ENCODE assay signal across 21 cellular contexts in genomic region chrX:97740886-97741285, GRCh38.
DNase-seq lines count a peak whose midpoint lies in the region; ATAC-seq, FAIRE-seq and TF ChIP-seq lines count a peak whose summit lies in the region.
"Had no signal": no experiment of that assay in that cellular context is flagged by ENCODE, and none has a peak within 500 bp of the region (broad histone marks: within the 10 kb centered on the region; RNA-seq: fewer than 3 reads in every experiment).

No MANE protein-coding gene starts in this region.

- no peak for ATAC-seq in GM19397 (IDR thresholded peaks at IDR 0.05; ENCODE audit: unreplicated experiment)
- ATAC-seq: K562, Right ventricle myocardium inferior had no signal

- H3K4me3 ChIP-seq in bronchial epithelial cell (ENCODE audit: low read depth, low read length), result no peak overlapping the region
- H3K4me3 ChIP-seq: K562, Peyer's patch had no signal

- no peaks in the 10 kb centered on the region for H3K36me3 ChIP-seq in bronchial epithelial cell (ENCODE audit: control insufficient read depth, insufficient read depth, low read length)
- H3K36me3 ChIP-seq: BE2C, Peyer's patch had no signal

- no peak for FAIRE-seq in bronchial epithelial cell (lab: Jason Lieb, UNC)
- FAIRE-seq: GM18507, H1, K562 had no signal

- DNase-seq in EL (peak; percentile 34), LHCN-M2 (ENCODE audit: low read depth) (peak; percentile 1), bronchial epithelial cell (ENCODE audit: low read depth) (peak; percentile 23), kidney tubule cell (ENCODE audit: low spot score) (peak; percentile 79), occipital lobe (lab: John Stamatoyannopoulos, UW) (no peak), NCI-H1694 (lab: John Stamatoyannopoulos, UW) (no peak)
- DNase-seq: BE2C, DMS79, GDM1, MV-4-11, NCI-H1105 treated with DMSO at 0.1 percent for 48 hours, NCI-H2081, NCI-H2171 treated with DMSO at 0.1 percent for 48 hours, NCI-H524 treated with DMSO at 0.1 percent for 48 hours, NCI-H82, Peyer's patch had no signal

- no peak for TF ChIP-seq CTCF in bronchial epithelial cell (IDR thresholded peaks at IDR 0.05; ENCODE audit: insufficient read depth, low read length, severe bottlenecking)

- H3K27me3 ChIP-seq in bronchial epithelial cell (ENCODE audit: control insufficient read depth, insufficient read depth, low read length), result no peaks in the 10 kb centered on the region
- H3K27me3 ChIP-seq: BE2C, Peyer's patch had no signal

Comparison
In these comparisons a context has a peak if more than half of its experiments do, and no peak if none do; other contexts are left out.
1. DNase-seq: peak in EL (single experiment), LHCN-M2 (single experiment), bronchial epithelial cell (single experiment) and kidney tubule cell (single experiment); none in occipital lobe (single experiment) and NCI-H1694 (single experiment).